In genomic region chr1:25874635-25875153, GRCh38 we compare ENCODE assay signal across 8 cellular contexts. TPM values are rescaled to one million over a fixed set of nuclear protein-coding genes. Genes with fewer than 3 reads are reported as not detected.
DNase-seq lines count a peak whose midpoint lies in the region; ATAC-seq and TF ChIP-seq lines count a peak whose summit lies in the region.

No MANE protein-coding gene starts in this region.

- H3K27me3 ChIP-seq in ACC112 (ENCODE audit: insufficient read depth, low read length): no peaks in the 10 kb centered on the region

- H3K27ac ChIP-seq in ACC112 (ENCODE audit: low read depth, low read length): no peak overlapping the region
- H3K27ac ChIP-seq in coronary artery: peak overlapping the region in 1 of 2 donors; percentile 84

- POLR2A ChIA-PET in naive thymus-derived CD8-positive, alpha-beta T cell (lab: Charles Lee): interaction anchor here (0.5 to 3.0 kb wide), 11 partner anchors 10 to 1447 kb away, joined by 3 to 30 read pairs (median 5); partner anchors contain the start of genes MTFR1L and PAFAH2

- peak overlapping the region in 8 of 10 donors; percentile 53 to 88 (median 81) for H3K27ac Mint-ChIP-seq in naive thymus-derived CD8-positive, alpha-beta T cell

- no peaks in the 10 kb centered on the region for H3K27me3 Mint-ChIP-seq in naive thymus-derived CD8-positive, alpha-beta T cell

- H3K4me1 ChIP-seq in ACC112 (ENCODE audit: control insufficient read depth, insufficient read depth, low read length, unreplicated experiment): peaks cover 16% of the 10 kb centered on the region

- no peaks in the 10 kb centered on the region for H3K36me3 ChIP-seq in ACC112 (ENCODE audit: insufficient read depth, low read length)

- H2AFZ ChIP-seq in ACC112 (ENCODE audit: low read length, unreplicated experiment): peak overlapping the region; percentile 20

- H3K4me3 ChIP-seq in ACC112 (ENCODE audit: low read depth, low read length) (peak overlapping the region; percentile 88), coronary artery (peak overlapping the region; percentile 87)
- H3K4me3 ChIP-seq in Jurkat, Clone E6-1 (ENCODE audit: low read length): peak overlapping the region; percentile 37

- TF ChIP-seq CTCF in coronary artery (IDR thresholded peaks at IDR 0.05): no peak

- H3K4me1 Mint-ChIP-seq in naive thymus-derived CD8-positive, alpha-beta T cell: peaks cover 5 to 31% (median 17%) of the 10 kb centered on the region in 4 donors

- DNase-seq in Jurkat, Clone E6-1 (ENCODE audit: low read depth, low spot score): no peak
- DNase-seq in coronary artery (ENCODE audit: low spot score): no peak
- DNase-seq in naive thymus-derived CD8-positive, alpha-beta T cell: peak in 2 of 10 donors; percentile 6 to 9

- no peaks in the 10 kb centered on the region for H3K36me3 Mint-ChIP-seq in naive thymus-derived CD8-positive, alpha-beta T cell

- H3K4me3 Mint-ChIP-seq in naive thymus-derived CD8-positive, alpha-beta T cell: peak overlapping the region; percentile 80 to 89 (median 83)

- no peak for ATAC-seq in naive thymus-derived CD8-positive, alpha-beta T cell
- ATAC-seq in GM18517 (IDR thresholded peaks at IDR 0.05; ENCODE audit: unreplicated experiment) (no peak), GM18519 (IDR thresholded peaks at IDR 0.05; ENCODE audit: low FRiP score, unreplicated experiment) (no peak), GM18870 (IDR thresholded peaks at IDR 0.05; ENCODE audit: unreplicated experiment) (no peak), GM19467 (IDR thresholded peaks at IDR 0.05; ENCODE audit: unreplicated experiment) (no peak)

- H3K79me2 ChIP-seq in ACC112 (ENCODE audit: control insufficient read depth, insufficient read depth, low read length, unreplicated experiment): peaks cover 16% of the 10 kb centered on the region

- no peaks in the 10 kb centered on the region for H3K9me3 Mint-ChIP-seq in naive thymus-derived CD8-positive, alpha-beta T cell

RNA-seq across cellular contexts. Expression of gene PAQR7, which starts 0.8 kb away (rescaled TPM):
- polyA plus RNA-seq in Jurkat, Clone E6-1 (2012; ENCODE audit: insufficient read depth, insufficient read length): 3.7 TPM
- 1 to 10 TPM; 6.3 to 6.5 TPM for total RNA-seq in naive thymus-derived CD8-positive, alpha-beta T cell
- polyA plus RNA-seq in naive thymus-derived CD8-positive, alpha-beta T cell: under 1 TPM; 0.08 to 0.32 (median 0.30) TPM

RNA-seq across cellular contexts. Expression of gene AUNIP, which starts 15.4 kb away (rescaled TPM):
- polyA plus RNA-seq in Jurkat, Clone E6-1 (2012; ENCODE audit: insufficient read depth, insufficient read length): 11.0 TPM
- total RNA-seq in naive thymus-derived CD8-positive, alpha-beta T cell: not detected
- polyA plus RNA-seq in naive thymus-derived CD8-positive, alpha-beta T cell: not detected

RNA-seq across cellular contexts. Expression of gene STMN1, which starts 31.5 kb away (rescaled TPM):
- 1,646 TPM for polyA plus RNA-seq in Jurkat, Clone E6-1 (2012; ENCODE audit: insufficient read depth, insufficient read length)
- 10 to 100 TPM; 83.3 to 86.0 TPM for total RNA-seq in naive thymus-derived CD8-positive, alpha-beta T cell
- polyA plus RNA-seq in naive thymus-derived CD8-positive, alpha-beta T cell: 100 to 1,000 TPM; 197 to 238 (median 205) TPM

RNA-seq across cellular contexts. Expression of gene MTFR1L, which starts 54.9 kb away (rescaled TPM):
- polyA plus RNA-seq in Jurkat, Clone E6-1 (2012; ENCODE audit: insufficient read depth, insufficient read length): 35.1 TPM
- total RNA-seq in naive thymus-derived CD8-positive, alpha-beta T cell: 10 to 100 TPM; 50.0 to 56.4 TPM
- polyA plus RNA-seq in naive thymus-derived CD8-positive, alpha-beta T cell: 10 to 100 TPM; 34.3 to 42.6 (median 40.9) TPM

Comparison
In these comparisons a context has a peak if more than half of its experiments do, and no peak if none do; other contexts are left out.
1. H3K4me3 ChIP-seq: peak in every context shown above with its lines; median percentile 88 in ACC112; 87 in coronary artery; 37 in Jurkat, Clone E6-1.